Comparison of ENCODE assay signal across 32 cellular contexts in the genomic region with DNA sequence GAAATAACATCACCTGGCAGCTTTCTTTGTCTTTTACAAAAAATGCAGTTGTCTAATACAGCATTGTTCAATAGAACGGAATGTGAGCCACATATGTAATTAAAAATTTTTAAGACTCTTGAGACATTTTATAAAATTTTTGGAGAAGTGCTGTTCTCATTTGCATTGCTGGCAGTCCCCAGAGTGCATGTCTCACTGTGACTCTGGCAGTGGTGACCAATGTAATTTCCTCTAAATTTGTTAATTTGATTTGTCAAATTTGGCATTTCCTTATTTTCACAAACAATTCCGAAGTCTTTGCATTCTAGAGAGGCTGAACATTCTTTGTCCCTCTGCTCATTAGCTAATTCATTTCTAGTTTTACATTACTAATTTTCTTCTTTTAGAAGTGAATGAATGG.
DNase-seq lines count a peak whose midpoint lies in the region; TF ChIP-seq lines count a peak whose summit lies in the region.
"Had no signal": no experiment of that assay in that cellular context is flagged by ENCODE, and none has a peak within 500 bp of the region (broad histone marks: within the 10 kb centered on the region; RNA-seq: fewer than 3 reads in every experiment).

No MANE protein-coding gene starts in this region.

- intact Hi-C loops in Caco-2 (cut with micrococcal nuclease; ENCODE audit: unreplicated experiment): no loop called here

- H3K4me3 Mint-ChIP-seq in Caco-2 (ENCODE audit: unreplicated experiment): no peak overlapping the region
- H3K4me3 Mint-ChIP-seq: activated CD8-positive, alpha-beta memory T cell treated with anti-CD3 and anti-CD28 coated beads, Interleukin-2, amount 10 ng/mL, durations not matched to agents 7 days and 5 days; neural progenitor cell; stimulated activated naive CD8-positive, alpha-beta T cell treated with anti-CD3 and anti-CD28 coated beads, Interleukin-15, amount 100 ng/mL, for 72 hours; T-cell had no signal

- H3K4me1 Mint-ChIP-seq in Caco-2 (ENCODE audit: low read depth, unreplicated experiment): peaks cover 21% of the 10 kb centered on the region

- TF ChIP-seq CTCF in Caco-2 (IDR thresholded peaks at IDR 0.05; ENCODE audit: insufficient read depth in 1 of 2, low read depth in 1 of 2, low read length in 1 of 2, severe bottlenecking in 1 of 2, unreplicated experiment in 1 of 2) (no peak), GM13976 (IDR thresholded peaks at IDR 0.05; ENCODE audit: borderline replicate concordance, control extremely low read depth, extremely low read depth, insufficient read depth, missing control alignments) (no peak)

- in situ Hi-C loops in GM13976 (cut with MboI; ENCODE audit: low sequenced_read_pairs, unreplicated experiment): no loop called here

- H3K27me3 Mint-ChIP-seq in Caco-2 (ENCODE audit: insufficient read depth, unreplicated experiment): no peaks in the 10 kb centered on the region

- H3K9me3 ChIP-seq in Caco-2: no peaks in the 10 kb centered on the region
- H3K9me3 ChIP-seq: BE2C, left lung, thoracic aorta, uterus had no signal

- peak overlapping the region; percentile 77 for H3K27ac Mint-ChIP-seq in Caco-2 (ENCODE audit: unreplicated experiment)
- H3K27ac Mint-ChIP-seq: activated CD8-positive, alpha-beta memory T cell treated with anti-CD3 and anti-CD28 coated beads, Interleukin-2, amount 10 ng/mL, durations not matched to agents 7 days and 5 days; neural progenitor cell; stimulated activated naive CD8-positive, alpha-beta T cell treated with anti-CD3 and anti-CD28 coated beads, Interleukin-15, amount 100 ng/mL, for 72 hours; T-cell had no signal

- no peaks in the 10 kb centered on the region for H3K36me3 ChIP-seq in Caco-2 (ENCODE audit: control insufficient read depth, insufficient read depth, low read length)
- H3K36me3 ChIP-seq: BE2C, left lung, neural progenitor cell, thoracic aorta, uterus had no signal

- CTCF ChIA-PET in Caco-2 (lab: Charles Lee): no interaction called here

- POLR2A ChIA-PET in Caco-2 (lab: Charles Lee): no interaction called here

- 0 out of 2 replicates have a peak, but pooled peaks cover 7% of the 10 kb centered on the region for H3K4me1 ChIP-seq in Caco-2
- H3K4me1 ChIP-seq: uterus had no signal

- peak; percentile 33 for DNase-seq in AG08395 (ENCODE audit: low spot score)
- DNase-seq in Caco-2: no peak
- DNase-seq in NAMALWA (ENCODE audit: low spot score): peak; percentile 31
- DNase-seq in fibroblast of gingiva (ENCODE audit: low read depth): peak; percentile 81
- no peak for DNase-seq in activated CD4-positive, alpha-beta T cell treated with anti-CD3 and anti-CD28 coated beads, Interleukin-2, amount 50 U/mL, for 48 hours
- DNase-seq in effector CD4-positive, alpha-beta T cell: no peak
- DNase-seq in stimulated activated CD4-positive, alpha-beta T cell treated with anti-CD3 and anti-CD28 coated beads, Interleukin-2, amount 100 ng/mL, for 48 hours: no peak
- DNase-seq in GM13976 (ENCODE audit: low spot score): no peak
- DNase-seq: activated CD4-positive, alpha-beta T cell treated with anti-CD3 and anti-CD28 coated beads, Interleukin-2, amount 50 U/mL, for 1 hour; activated CD4-positive, CD25-positive, alpha-beta regulatory T cell; activated CD8-positive, alpha-beta memory T cell treated with anti-CD3 and anti-CD28 coated beads, Interleukin-2, amount 10 ng/mL, durations not matched to agents 7 days and 5 days; activated T-cell treated with anti-CD3 and anti-CD28 coated beads, Interleukin-2, amount 50 U/mL, for 48 hours; BE2C; COR-L47; erythroblast; GF-D8; GOT3; islet precursor cell; left lung; mesendoderm; NCI-H1436; NCI-H2081; NCI-H2227 treated with DMSO at 0.1 percent for 48 hours; retina; small intestine; stimulated activated CD4-positive, alpha-beta T cell treated with anti-CD3 and anti-CD28 coated beads, Interleukin-1b, Interleukin-23, amount 100 ng/mL, for 48 hours; stimulated activated naive CD8-positive, alpha-beta T cell treated with anti-CD3 and anti-CD28 coated beads, Interleukin-15, amount 100 ng/mL, for 72 hours; T-cell; uterus had no signal

- H3K4me3 ChIP-seq in Caco-2 (ENCODE audit: low read depth, low read length): no peak overlapping the region
- H3K4me3 ChIP-seq: coronary artery, left lung, neural progenitor cell, thoracic aorta, uterus had no signal

- H3K9me3 Mint-ChIP-seq in Caco-2 (ENCODE audit: unreplicated experiment): no peaks in the 10 kb centered on the region
- H3K9me3 Mint-ChIP-seq: neural progenitor cell; stimulated activated naive CD8-positive, alpha-beta T cell treated with anti-CD3 and anti-CD28 coated beads, Interleukin-15, amount 100 ng/mL, for 72 hours; T-cell had no signal

- H3K27me3 ChIP-seq in Caco-2 (replicated peaks; ENCODE audit: control insufficient read depth, insufficient read depth, low read length): no peaks in the 10 kb centered on the region
- H3K27me3 ChIP-seq: BE2C, left lung, uterus had no signal

- H3K36me3 Mint-ChIP-seq in Caco-2 (ENCODE audit: insufficient read depth, unreplicated experiment): no peaks in the 10 kb centered on the region
- H3K36me3 Mint-ChIP-seq: activated CD8-positive, alpha-beta memory T cell treated with anti-CD3 and anti-CD28 coated beads, Interleukin-2, amount 10 ng/mL, durations not matched to agents 7 days and 5 days; neural progenitor cell; T-cell had no signal

- BruUV-seq in Caco-2 (replicated peaks; lab: Mats Ljungman, UMichigan): no TSS peak

Comparison
In these comparisons a context has a peak if more than half of its experiments do, and no peak if none do; other contexts are left out.
1. DNase-seq: peak in AG08395 (single experiment), NAMALWA (single experiment) and fibroblast of gingiva (single experiment); none in Caco-2 (0 of 2), activated CD4-positive, alpha-beta T cell treated with anti-CD3 and anti-CD28 coated beads, Interleukin-2, amount 50 U/mL, for 48 hours (0 of 2), effector CD4-positive, alpha-beta T cell (single experiment), stimulated activated CD4-positive, alpha-beta T cell treated with anti-CD3 and anti-CD28 coated beads, Interleukin-2, amount 100 ng/mL, for 48 hours (0 of 2) and GM13976 (single experiment).